ENCODE assay signal across 3 cellular contexts in genomic region chr1:18786149-18786548, GRCh38.
TF ChIP-seq lines count a peak whose summit lies in the region.

No MANE protein-coding gene starts in this region.

TF ChIP-seq in GM23338, 12 proteins besides CTCF, POLR2A, EP300 and RAD21:
- TF ChIP-seq STAT1 (IDR thresholded peaks at IDR 0.05; ENCODE audit: unreplicated experiment): no peak

TF ChIP-seq in K562, 482 proteins besides CTCF, POLR2A, EP300 and RAD21 (continues in another document):
- TF ChIP-seq CREB5 (CRISPR knock-in tag; IDR thresholded peaks at IDR 0.05) (no peak), CUX1 (CRISPR knock-in tag; IDR thresholded peaks at IDR 0.05) (no peak), KAT2B (IDR thresholded peaks at IDR 0.05; ENCODE audit: low read depth, low read length) (no peak), SMARCB1 (IDR thresholded peaks at IDR 0.05; ENCODE audit: insufficient read length, low read depth) (no peak), ZNF780A (CRISPR knock-in tag; IDR thresholded peaks at IDR 0.05) (no peak), NEUROD1 (IDR thresholded peaks at IDR 0.05; ENCODE audit: borderline replicate concordance, low read depth, low read length, partially characterized antibody) (no peak), YBX1 (IDR thresholded peaks at IDR 0.05) (no peak), SREBF2 (CRISPR knock-in tag; IDR thresholded peaks at IDR 0.05) (no peak), PTTG1 (tag; IDR thresholded peaks at IDR 0.05; ENCODE audit: low read depth) (no peak), POLR2AphosphoS5 (IDR thresholded peaks at IDR 0.05; ENCODE audit: control insufficient read depth, insufficient read depth, low read depth, low read length) (no peak), CTBP1 (IDR thresholded peaks at IDR 0.05; ENCODE audit: borderline replicate concordance) (no peak), TRIM28 (IDR thresholded peaks at IDR 0.05) (no peak), MBD2 (IDR thresholded peaks at IDR 0.05; ENCODE audit: borderline replicate concordance, low read depth) (no peak), USF2 (CRISPR knock-in tag; IDR thresholded peaks at IDR 0.05) (0 out of 2 replicates have a peak, but pooled peaks have one; percentile 24), TOE1 (IDR thresholded peaks at IDR 0.05; ENCODE audit: borderline replicate concordance) (no peak), TOE1 (CRISPR knock-in tag; IDR thresholded peaks at IDR 0.05; ENCODE audit: borderline replicate concordance, low read depth) (no peak)
- TF ChIP-seq, protein P1, sequence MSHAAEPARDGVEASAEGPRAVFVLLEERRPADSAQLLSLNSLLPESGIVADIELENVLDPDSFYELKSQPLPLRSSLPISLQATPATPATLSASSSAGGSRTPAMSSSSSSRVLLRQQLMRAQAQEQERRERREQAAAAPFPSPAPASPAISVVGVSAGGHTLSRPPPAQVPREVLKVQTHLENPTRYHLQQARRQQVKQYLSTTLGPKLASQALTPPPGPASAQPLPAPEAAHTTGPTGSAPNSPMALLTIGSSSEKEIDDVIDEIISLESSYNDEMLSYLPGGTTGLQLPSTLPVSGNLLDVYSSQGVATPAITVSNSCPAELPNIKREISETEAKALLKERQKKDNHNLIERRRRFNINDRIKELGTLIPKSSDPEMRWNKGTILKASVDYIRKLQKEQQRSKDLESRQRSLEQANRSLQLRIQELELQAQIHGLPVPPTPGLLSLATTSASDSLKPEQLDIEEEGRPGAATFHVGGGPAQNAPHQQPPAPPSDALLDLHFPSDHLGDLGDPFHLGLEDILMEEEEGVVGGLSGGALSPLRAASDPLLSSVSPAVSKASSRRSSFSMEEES (CRISPR knock-in tag; IDR thresholded peaks at IDR 0.05): peak; percentile 83
- TF ChIP-seq, protein P2, sequence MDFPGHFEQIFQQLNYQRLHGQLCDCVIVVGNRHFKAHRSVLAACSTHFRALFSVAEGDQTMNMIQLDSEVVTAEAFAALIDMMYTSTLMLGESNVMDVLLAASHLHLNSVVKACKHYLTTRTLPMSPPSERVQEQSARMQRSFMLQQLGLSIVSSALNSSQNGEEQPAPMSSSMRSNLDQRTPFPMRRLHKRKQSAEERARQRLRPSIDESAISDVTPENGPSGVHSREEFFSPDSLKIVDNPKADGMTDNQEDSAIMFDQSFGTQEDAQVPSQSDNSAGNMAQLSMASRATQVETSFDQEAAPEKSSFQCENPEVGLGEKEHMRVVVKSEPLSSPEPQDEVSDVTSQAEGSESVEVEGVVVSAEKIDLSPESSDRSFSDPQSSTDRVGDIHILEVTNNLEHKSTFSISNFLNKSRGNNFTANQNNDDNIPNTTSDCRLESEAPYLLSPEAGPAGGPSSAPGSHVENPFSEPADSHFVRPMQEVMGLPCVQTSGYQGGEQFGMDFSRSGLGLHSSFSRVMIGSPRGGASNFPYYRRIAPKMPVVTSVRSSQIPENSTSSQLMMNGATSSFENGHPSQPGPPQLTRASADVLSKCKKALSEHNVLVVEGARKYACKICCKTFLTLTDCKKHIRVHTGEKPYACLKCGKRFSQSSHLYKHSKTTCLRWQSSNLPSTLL (IDR thresholded peaks at IDR 0.05): no peak

TF ChIP-seq in H1, 55 proteins besides CTCF, POLR2A, EP300 and RAD21:
- no peak for TF ChIP-seq CBX8 (IDR thresholded peaks at IDR 0.05; ENCODE audit: borderline replicate concordance, low read depth, low read length)
- TF ChIP-seq KDM1A (IDR thresholded peaks at IDR 0.05; ENCODE audit: borderline replicate concordance, low read length): peak; percentile 78; the same call in 1 of the 2 replicates
